ENCODE assay signal across 5 cellular contexts in genomic region chr4:127214936-127215335, GRCh38.
"Had no signal": no experiment of that assay in that cellular context is flagged by ENCODE, and none has a peak within 500 bp of the region (broad histone marks: within the 10 kb centered on the region; RNA-seq: fewer than 3 reads in every experiment).

No MANE protein-coding gene starts in this region.

- H3K4me3 Mint-ChIP-seq: GM23338, H9 had no signal

- ATAC-seq: GM23338, K562 had no signal

- H3K27ac Mint-ChIP-seq: GM23338, H9 had no signal

- H3K4me3 ChIP-seq: GM23338, K562 had no signal

- H3K9me3 Mint-ChIP-seq: GM23338, H9 had no signal

- DNase-seq: H9, HCEC 1CT, IMR-90 had no signal
